21 cellular contexts compared by ENCODE assay signal in genomic region chrX:150849486-150849885, GRCh38. TPM values are rescaled to one million over a fixed set of nuclear protein-coding genes. Genes with fewer than 3 reads are reported as not detected.
DNase-seq lines count a peak whose midpoint lies in the region; ATAC-seq, FAIRE-seq and TF ChIP-seq lines count a peak whose summit lies in the region.
"Had no signal": no experiment of that assay in that cellular context is flagged by ENCODE, and none has a peak within 500 bp of the region (broad histone marks: within the 10 kb centered on the region; RNA-seq: fewer than 3 reads in every experiment).

No MANE protein-coding gene starts in this region.

- H3K4me1 ChIP-seq in keratinocyte (ENCODE audit: control insufficient read depth, extremely low read depth, insufficient read depth, low read length) (peaks cover 23% of the 10 kb centered on the region), pancreas (peaks cover 0 to 4% (median 0%) of the 10 kb centered on the region in 3 donors)
- H3K4me1 ChIP-seq: HAP-1 had no signal

- TF ChIP-seq CTCF in keratinocyte (optimal IDR thresholded peaks at IDR 0.05 in 1 of 3, IDR thresholded peaks at IDR 0.05 in 1 of 3, conservative IDR thresholded peaks at IDR 0.05 in 1 of 3; ENCODE audit: extremely low read depth in 1 of 3, insufficient read depth in 2 of 3, low read length in 3 of 3) (no peak), pancreas (IDR thresholded peaks at IDR 0.05) (no peak)

- H3K36me3 Mint-ChIP-seq in activated T-cell treated with anti-CD3 and anti-CD28 coated beads, Interleukin-2, amount 50 U/mL, for 24 hours (ENCODE audit: low read depth), result no peaks in the 10 kb centered on the region
- H3K36me3 Mint-ChIP-seq: WTC11 had no signal

- ATAC-seq in GM21576 (IDR thresholded peaks at IDR 0.05; ENCODE audit: unreplicated experiment), result peak; percentile 50
- peak; percentile 55 for ATAC-seq in HG03280 (IDR thresholded peaks at IDR 0.05; ENCODE audit: unreplicated experiment)
- no peak for ATAC-seq in pancreas
- ATAC-seq: T-cell, WTC11 had no signal

- H3K4me3 Mint-ChIP-seq in activated T-cell treated with anti-CD3 and anti-CD28 coated beads, Interleukin-2, amount 50 U/mL, for 24 hours, result no peak overlapping the region
- H3K4me3 Mint-ChIP-seq: B cell, brain, naive B cell, T-cell, WTC11 had no signal

- dilution Hi-C loops in keratinocyte (cut with MboI; ENCODE audit: extremely low pct_ligation_motif_present, low sequenced_read_pairs), result no loop called here

- H2AFZ ChIP-seq in keratinocyte (ENCODE audit: control insufficient read depth, low read length), result no peak overlapping the region
- H2AFZ ChIP-seq: PC-9 had no signal

- no peaks in the 10 kb centered on the region for H4K20me1 ChIP-seq in keratinocyte (ENCODE audit: control insufficient read depth, extremely low read depth, insufficient read depth, low read length)

- no peak overlapping the region for H3K4me2 ChIP-seq in keratinocyte (ENCODE audit: control insufficient read depth, extremely low read depth, insufficient read depth, low read depth, low read length)
- H3K4me2 ChIP-seq: PC-9 had no signal

- no peaks in the 10 kb centered on the region for H3K9me3 Mint-ChIP-seq in activated T-cell treated with anti-CD3 and anti-CD28 coated beads, Interleukin-2, amount 50 U/mL, for 24 hours
- H3K9me3 Mint-ChIP-seq: T-cell, WTC11 had no signal

- peak overlapping the region; percentile 38 for H3K27ac ChIP-seq in keratinocyte (ENCODE audit: control insufficient read depth, insufficient read depth, low read length)
- H3K27ac ChIP-seq in pancreas, result peak overlapping the region in 2 of 4 donors; percentile 42 to 60
- H3K27ac ChIP-seq: PC-9 had no signal

- H3K36me3 ChIP-seq in keratinocyte (ENCODE audit: control insufficient read depth in 2 of 2, extremely low read depth in 1 of 2, insufficient read depth in 2 of 2, low read length in 2 of 2) (no peaks in the 10 kb centered on the region), pancreas (no peaks in the 10 kb centered on the region)
- H3K36me3 ChIP-seq: HAP-1 had no signal

- no peak overlapping the region for H3K27ac Mint-ChIP-seq in activated T-cell treated with anti-CD3 and anti-CD28 coated beads, Interleukin-2, amount 50 U/mL, for 24 hours
- H3K27ac Mint-ChIP-seq: B cell, naive B cell, T-cell had no signal

- peaks cover 11% of the 10 kb centered on the region for H3K4me1 Mint-ChIP-seq in activated T-cell treated with anti-CD3 and anti-CD28 coated beads, Interleukin-2, amount 50 U/mL, for 24 hours (ENCODE audit: low read depth)

- H3K9me1 ChIP-seq in keratinocyte (ENCODE audit: control insufficient read depth, extremely low read depth, insufficient read depth, low read length), result no peaks in the 10 kb centered on the region

- intact Hi-C loops in pancreas (cut with DNase I), result no loop called here

- H3K9ac ChIP-seq in keratinocyte (ENCODE audit: control insufficient read depth, extremely low read depth, insufficient read depth, low read length), result no peak overlapping the region

- no peaks in the 10 kb centered on the region for H3K9me3 ChIP-seq in keratinocyte (ENCODE audit: control insufficient read depth, low read depth, low read length)
- no peaks in the 10 kb centered on the region for H3K9me3 ChIP-seq in pancreas
- H3K9me3 ChIP-seq: HAP-1 had no signal

- H3K79me2 ChIP-seq in keratinocyte (ENCODE audit: control insufficient read depth, insufficient read depth, low read length), result peaks cover 5% of the 10 kb centered on the region

- DNase-seq in GM18507 (ENCODE audit: extremely low spot score, insufficient read length, low read depth), result no peak
- DNase-seq in keratinocyte (ENCODE audit: low read depth, low spot score), result no peak
- DNase-seq in activated T-cell treated with anti-CD3 and anti-CD28 coated beads, Interleukin-2, amount 50 U/mL, for 24 hours, result no peak
- no peak for DNase-seq in AG20443 (ENCODE audit: low spot score)
- DNase-seq in pancreas, result no peak
- no peak for DNase-seq in cortex of kidney (lab: John Stamatoyannopoulos, UW)
- DNase-seq: activated naive CD4-positive, alpha-beta T cell treated with Interleukin-2 at 50 U/mL for 16 hours; hypothalamus; KG1; naive B cell; NCI-H524; stimulated activated CD4-positive, alpha-beta T cell treated with anti-CD3 and anti-CD28 coated beads, Interleukin-15, amount 100 ng/mL, for 24 hours; substantia nigra; T-cell had no signal

- H3K27me3 Mint-ChIP-seq in activated T-cell treated with anti-CD3 and anti-CD28 coated beads, Interleukin-2, amount 50 U/mL, for 24 hours, result peaks cover 13% of the 10 kb centered on the region
- H3K27me3 Mint-ChIP-seq: B cell, brain, naive B cell had no signal

- 95 to 100% methylated on average over 2 of the region's 2 CpGs for WGBS in pancreas, 2 donors

- no peaks in the 10 kb centered on the region for H3K27me3 ChIP-seq in keratinocyte (ENCODE audit: control insufficient read depth, extremely low read depth, insufficient read depth, low read length)
- H3K27me3 ChIP-seq in pancreas, result no peaks in the 10 kb centered on the region

- no peak overlapping the region for H3K4me3 ChIP-seq in keratinocyte (ENCODE audit: control insufficient read depth in 2 of 3, extremely low read depth in 1 of 3, insufficient read depth in 2 of 3, low read depth in 1 of 3, low read length in 3 of 3)
- H3K4me3 ChIP-seq in pancreas, result no peak overlapping the region
- H3K4me3 ChIP-seq: HAP-1, PC-9 had no signal

- FAIRE-seq in GM18507 (lab: Jason Lieb, UNC) (peak; percentile 78), keratinocyte (lab: Jason Lieb, UNC) (peak; percentile 58), pancreas (lab: Jason Lieb, UNC) (no peak)

RNA-seq across cellular contexts. Expression of gene CD99L2, which starts 49.0 kb away (rescaled TPM):
- 14.4 to 23.2 TPM (median 14.5 TPM) in 3 replicates for polyA plus RNA-seq in keratinocyte
- polyA plus RNA-seq in keratinocyte (2011; ENCODE audit: low read depth), result 3.6 TPM
- 11.1 and 17.3 TPM in 2 replicates for polyA plus RNA-seq in keratinocyte (2011; cell fraction: cytosol; rRNA removed)
- polyA plus RNA-seq in keratinocyte (2011; cell fraction: nucleus; rRNA removed), result 36.8 and 42.8 TPM in 2 replicates
- 6.4 and 21.0 TPM in 2 replicates for polyA plus RNA-seq in keratinocyte (2012; ENCODE audit: low replicate concordance)
- 15.6 to 25.0 TPM (median 17.3 TPM) in 3 replicates for polyA minus RNA-seq in keratinocyte
- polyA minus RNA-seq in keratinocyte (2011; cell fraction: cytosol; rRNA and poly(A)+ RNA removed), result 13.8 TPM
- polyA minus RNA-seq in keratinocyte (2011; cell fraction: nucleus; rRNA and poly(A)+ RNA removed), result 19.8 and 30.9 TPM in 2 replicates
- total RNA-seq in pancreas, result 10 to 100 TPM; 10.4 to 16.9 (median 15.7) TPM
- polyA plus RNA-seq in pancreas, result 10 to 100 TPM; 17.7 to 25.1 TPM

Comparison
In these comparisons a context has a peak if more than half of its experiments do, and no peak if none do; other contexts are left out.
1. ATAC-seq: peak in GM21576 (single experiment) and HG03280 (single experiment); none in pancreas (0 of 4).